8 cellular contexts compared by ENCODE assay signal in the genomic region with DNA sequence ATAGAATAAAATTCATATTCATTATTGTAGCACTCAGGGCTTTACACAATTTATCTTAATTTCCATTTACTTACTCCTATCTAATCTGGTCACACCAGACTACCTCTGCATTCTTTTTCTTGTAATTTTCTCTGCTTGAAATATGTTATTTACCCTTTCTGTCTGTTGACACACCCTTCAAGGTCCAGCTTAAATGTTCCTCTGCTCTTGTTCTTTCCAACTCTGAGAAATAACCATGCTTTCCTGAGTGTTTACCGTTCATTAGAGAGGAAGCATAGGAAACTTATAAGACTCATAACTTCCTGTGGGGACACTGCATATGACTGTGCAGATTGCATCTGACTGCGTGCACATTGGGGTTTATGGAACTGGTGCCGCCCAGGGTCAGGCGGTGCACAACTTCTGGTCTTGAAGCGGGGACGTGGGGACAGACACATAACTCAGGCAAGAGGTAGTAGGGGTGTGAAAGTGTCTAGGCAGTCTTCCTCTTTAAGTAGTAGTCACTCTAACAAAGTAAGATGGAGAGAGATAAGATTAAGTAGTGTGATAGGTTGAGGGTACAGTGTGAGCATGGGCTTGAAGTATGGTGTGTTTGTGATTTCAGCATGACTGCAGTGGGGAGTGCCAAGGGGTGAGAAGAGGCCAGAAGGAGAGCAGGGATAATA. TPM values are rescaled to one million over a fixed set of nuclear protein-coding genes. Genes with fewer than 3 reads are reported as not detected.
DNase-seq lines count a peak whose midpoint lies in the region; ATAC-seq and TF ChIP-seq lines count a peak whose summit lies in the region.

No MANE protein-coding gene starts in this region.

- H3K4me3 ChIP-seq in gastroesophageal sphincter: no peak overlapping the region

- DNase-seq in activated CD4-positive, alpha-beta T cell treated with anti-CD3 and anti-CD28 coated beads, Interleukin-2, amount 50 U/mL, for 24 hours (ENCODE audit: low read depth in 1 of 2, low spot score in 1 of 2): peak; percentile 26 to 55
- peak; percentile 31 to 78 (median 56) for DNase-seq in stimulated activated CD4-positive, alpha-beta T cell treated with anti-CD3 and anti-CD28 coated beads, TNF-alpha, amount 100 ng/mL, for 24 hours (ENCODE audit: low read depth in 3 of 3)
- DNase-seq in DMS153 treated with DMSO at 0.1 percent for 48 hours (lab: John Stamatoyannopoulos, UW; ENCODE audit: unreplicated experiment) (no peak), ecto neural progenitor cell (ENCODE audit: low spot score) (no peak), NCI-H187 (lab: John Stamatoyannopoulos, UW) (no peak)

- no peaks in the 10 kb centered on the region for H3K27me3 ChIP-seq in gastroesophageal sphincter

- no peak overlapping the region for H3K27ac ChIP-seq in gastroesophageal sphincter

- ATAC-seq in HG03432 (IDR thresholded peaks at IDR 0.05; ENCODE audit: unreplicated experiment) (peak; percentile 79), gastroesophageal sphincter (peak; percentile 34), GM18907 (IDR thresholded peaks at IDR 0.05; ENCODE audit: unreplicated experiment) (no peak)

- no peak for TF ChIP-seq CTCF in gastroesophageal sphincter (IDR thresholded peaks at IDR 0.05)

- H3K9me3 ChIP-seq in gastroesophageal sphincter: no peaks in the 10 kb centered on the region

- no peak for TF ChIP-seq EP300 in gastroesophageal sphincter (IDR thresholded peaks at IDR 0.05)

- 61% methylated on average over 6 of the region's 6 CpGs; no CpG with 5 or more reads in 1 of the 2 donors for WGBS in gastroesophageal sphincter (ENCODE audit: low coverage in 1 of 2), 2 donors

- no peaks in the 10 kb centered on the region for H3K36me3 ChIP-seq in gastroesophageal sphincter

- TF ChIP-seq POLR2A in gastroesophageal sphincter (IDR thresholded peaks at IDR 0.05): no peak

- H3K4me1 ChIP-seq in gastroesophageal sphincter: no peaks in the 10 kb centered on the region

RNA-seq across cellular contexts. Expression of gene FOXJ2, which starts 42.6 kb away (rescaled TPM):
- 10 to 100 TPM; 16.4 to 28.2 (median 20.4) TPM for total RNA-seq in gastroesophageal sphincter

RNA-seq across cellular contexts. Expression of gene SLC2A3, which starts 54.0 kb away (rescaled TPM):
- total RNA-seq in gastroesophageal sphincter: 10 to 100 TPM; 11.5 to 46.6 (median 12.8) TPM

Comparison
In these comparisons a context has a peak if more than half of its experiments do, and no peak if none do; other contexts are left out.
1. DNase-seq: peak in activated CD4-positive, alpha-beta T cell treated with anti-CD3 and anti-CD28 coated beads, Interleukin-2, amount 50 U/mL, for 24 hours (2 of 2) and stimulated activated CD4-positive, alpha-beta T cell treated with anti-CD3 and anti-CD28 coated beads, TNF-alpha, amount 100 ng/mL, for 24 hours (3 of 3); none in DMS153 treated with DMSO at 0.1 percent for 48 hours (single experiment), ecto neural progenitor cell (single experiment) and NCI-H187 (0 of 2).